In genomic region chr6:56542367-56543331, GRCh38 we compare ENCODE assay signal across 8 cellular contexts.
DNase-seq lines count a peak whose midpoint lies in the region; ATAC-seq and TF ChIP-seq lines count a peak whose summit lies in the region.

No MANE protein-coding gene starts in this region.

- intact Hi-C loops in esophagus muscularis mucosa (cut with DNase I): loop anchor here (5.0 kb wide), 1 partner anchor 50 kb away; no protein-coding TSS in a partner anchor

- H3K9me3 ChIP-seq in esophagus muscularis mucosa: no peaks in the 10 kb centered on the region
- H3K9me3 ChIP-seq in mucosa of rectum (ENCODE audit: control insufficient read depth in 2 of 2, low read length in 2 of 2): no peaks in the 10 kb centered on the region

- WGBS in esophagus muscularis mucosa: under 1% methylated on average over 40 of the region's 50 CpGs

- H3K27ac ChIP-seq in esophagus muscularis mucosa (replicated peaks in 1 of 4) (peak overlapping the region; percentile 91 to 97 (median 92)), mucosa of rectum (ENCODE audit: low read depth in 2 of 2, low read length in 2 of 2) (peak overlapping the region; percentile 91 to 92)

- TF ChIP-seq POLR2A in esophagus muscularis mucosa (IDR thresholded peaks at IDR 0.05; ENCODE audit: low read depth): peak; percentile 66

- H3K9ac ChIP-seq in mucosa of rectum (ENCODE audit: low read depth in 1 of 2, low read length in 2 of 2): peak overlapping the region; percentile 77 to 83

- H3K4me3 ChIP-seq in esophagus muscularis mucosa: peak overlapping the region; percentile 61 to 78 (median 68)
- H3K4me3 ChIP-seq in mucosa of rectum (ENCODE audit: low read length in 2 of 2): peak overlapping the region; percentile 78 to 88

- H3K27me3 ChIP-seq in esophagus muscularis mucosa (no peaks in the 10 kb centered on the region), mucosa of rectum (ENCODE audit: control insufficient read depth in 2 of 2, insufficient read depth in 2 of 2, low read length in 2 of 2) (no peaks in the 10 kb centered on the region)

- peak; percentile 44 to 66 (median 54) for TF ChIP-seq CTCF in esophagus muscularis mucosa (IDR thresholded peaks at IDR 0.05)

- ATAC-seq in GM21381 (IDR thresholded peaks at IDR 0.05; ENCODE audit: unreplicated experiment): peak; percentile 92

- H3K36me3 ChIP-seq in esophagus muscularis mucosa (no peaks in the 10 kb centered on the region), mucosa of rectum (ENCODE audit: control insufficient read depth in 2 of 2, insufficient read depth in 2 of 2, low read length in 2 of 2) (no peaks in the 10 kb centered on the region)

- H3K4me1 ChIP-seq in esophagus muscularis mucosa: peaks cover 33 to 68% (median 52%) of the 10 kb centered on the region in 4 donors
- peaks cover 4 to 23% of the 10 kb centered on the region in 2 donors for H3K4me1 ChIP-seq in mucosa of rectum (ENCODE audit: control insufficient read depth in 2 of 2, insufficient read depth in 2 of 2, low read length in 2 of 2)

- DNase-seq in D341Med (ENCODE audit: low spot score) (peak; percentile 84), HT-29 (ENCODE audit: low spot score) (peak; percentile 95), NOMO-1 treated with dmso at 0.1 percent for 144 hours (lab: John Stamatoyannopoulos, UW; ENCODE audit: unreplicated experiment) (peak; percentile 83), activated T-cell treated with anti-CD3 and anti-CD28 coated beads for 4 hours (peak; percentile 40), esophagus muscularis mucosa (ENCODE audit: extremely low spot score) (peak; percentile 98)
- peak; percentile 52 for DNase-seq in stimulated activated CD8-positive, alpha-beta memory T cell treated with anti-CD3 and anti-CD28 coated beads, Interleukin-4, amount 100 ng/mL, for 24 hours (ENCODE audit: low read depth)

- no peak for TF ChIP-seq EP300 in esophagus muscularis mucosa (IDR thresholded peaks at IDR 0.05)

Comparison
In these comparisons a context has a peak if more than half of its experiments do, and no peak if none do; other contexts are left out.
1. Peak in every context shown above with its lines: DNase-seq, ATAC-seq, H3K4me3 ChIP-seq and H3K27ac ChIP-seq.
2. DNase-seq: peak in every context shown above with its lines; median percentile 98 in esophagus muscularis mucosa; 95 in HT-29; 84 in D341Med; 83 in NOMO-1 treated with dmso at 0.1 percent for 144 hours; 52 in stimulated activated CD8-positive, alpha-beta memory T cell treated with anti-CD3 and anti-CD28 coated beads, Interleukin-4, amount 100 ng/mL, for 24 hours; 40 in activated T-cell treated with anti-CD3 and anti-CD28 coated beads for 4 hours.